ENCODE assay signal across 8 cellular contexts in genomic region chr3:154122912-154123559, GRCh38. TPM values are rescaled to one million over a fixed set of nuclear protein-coding genes. Genes with fewer than 3 reads are reported as not detected.
DNase-seq lines count a peak whose midpoint lies in the region; ATAC-seq, FAIRE-seq and TF ChIP-seq lines count a peak whose summit lies in the region.

No MANE protein-coding gene starts in this region.

- 32% methylated on average over 12 of the region's 12 CpGs for WGBS in thymus

- no peak overlapping the region for H3K27ac ChIP-seq in astrocyte (ENCODE audit: low read depth, low read length)
- no peak overlapping the region for H3K27ac ChIP-seq in thymus (ENCODE audit: low read depth)

- H2AFZ ChIP-seq in astrocyte (ENCODE audit: low read depth, low read length) = peak overlapping the region; percentile 99

- no peak for ATAC-seq in HG03159 (IDR thresholded peaks at IDR 0.05; ENCODE audit: unreplicated experiment)

- no peaks in the 10 kb centered on the region for H3K9me3 Mint-ChIP-seq in T-helper 1 cell treated with Interleukin-12 subunit alpha and Interleukin-12 subunit beta and Interleukin-4 antibody, amounts not matched to agents 30 μg/mL and 1 μg/mL, for 36 hours
- no peaks in the 10 kb centered on the region for H3K9me3 Mint-ChIP-seq in astrocyte (ENCODE audit: unreplicated experiment)

- H3K36me3 ChIP-seq in astrocyte (ENCODE audit: insufficient read depth, low read length) = no peaks in the 10 kb centered on the region
- no peaks in the 10 kb centered on the region for H3K36me3 ChIP-seq in kidney epithelial cell (ENCODE audit: control insufficient read depth, insufficient read depth, low read length)
- no peaks in the 10 kb centered on the region for H3K36me3 ChIP-seq in thymus (ENCODE audit: control insufficient read depth, insufficient read depth)

- H3K27ac Mint-ChIP-seq in T-helper 1 cell treated with Interleukin-12 subunit alpha and Interleukin-12 subunit beta and Interleukin-4 antibody, amounts not matched to agents 30 μg/mL and 1 μg/mL, for 36 hours = no peak overlapping the region
- peak overlapping the region; percentile 69 for H3K27ac Mint-ChIP-seq in astrocyte (ENCODE audit: unreplicated experiment)

- H3K27me3 Mint-ChIP-seq in T-helper 1 cell treated with Interleukin-12 subunit alpha and Interleukin-12 subunit beta and Interleukin-4 antibody, amounts not matched to agents 30 μg/mL and 1 μg/mL, for 36 hours (ENCODE audit: low read depth) = peaks cover 71% of the 10 kb centered on the region
- H3K27me3 Mint-ChIP-seq in astrocyte (ENCODE audit: low read depth, unreplicated experiment) = no peaks in the 10 kb centered on the region

- peak overlapping the region; percentile 76 for H3K9ac ChIP-seq in astrocyte (ENCODE audit: low read length)

- H3K4me3 ChIP-seq in astrocyte (ENCODE audit: insufficient read depth, low read depth, low read length) (peak overlapping the region; percentile 75), kidney epithelial cell (ENCODE audit: low read depth, low read length) (peak overlapping the region; percentile 74), thymus (ENCODE audit: low read length) (peak overlapping the region; percentile 60)

- TF ChIP-seq CTCF in astrocyte (IDR thresholded peaks at IDR 0.05; ENCODE audit: insufficient read depth, low read depth, low read length) = no peak
- TF ChIP-seq CTCF in kidney epithelial cell (IDR thresholded peaks at IDR 0.05; ENCODE audit: insufficient read depth, low read length, poor library complexity, severe bottlenecking) = no peak

- H3K27me3 ChIP-seq in astrocyte (ENCODE audit: insufficient read depth, low read length) = no peaks in the 10 kb centered on the region
- H3K27me3 ChIP-seq in kidney epithelial cell (ENCODE audit: control insufficient read depth, insufficient read depth, low read length) = no peaks in the 10 kb centered on the region
- H3K27me3 ChIP-seq in thymus (ENCODE audit: control insufficient read depth, insufficient read depth) = peaks cover 33% of the 10 kb centered on the region

- H3K4me1 ChIP-seq in astrocyte (ENCODE audit: insufficient read depth, low read length) (peaks cover 19% of the 10 kb centered on the region), thymus (ENCODE audit: control insufficient read depth, insufficient read depth, low read length) (peaks cover 5% of the 10 kb centered on the region)

- H3K4me1 Mint-ChIP-seq in T-helper 1 cell treated with Interleukin-12 subunit alpha and Interleukin-12 subunit beta and Interleukin-4 antibody, amounts not matched to agents 30 μg/mL and 1 μg/mL, for 36 hours (ENCODE audit: low read depth) = peaks cover 12% of the 10 kb centered on the region
- peaks cover 10% of the 10 kb centered on the region for H3K4me1 Mint-ChIP-seq in astrocyte (ENCODE audit: low read depth, unreplicated experiment)

- H4K20me1 ChIP-seq in astrocyte (ENCODE audit: insufficient read depth, low read length) = no peaks in the 10 kb centered on the region

- H3K36me3 Mint-ChIP-seq in T-helper 1 cell treated with Interleukin-12 subunit alpha and Interleukin-12 subunit beta and Interleukin-4 antibody, amounts not matched to agents 30 μg/mL and 1 μg/mL, for 36 hours (ENCODE audit: low read depth) = peaks cover 2% of the 10 kb centered on the region
- no peaks in the 10 kb centered on the region for H3K36me3 Mint-ChIP-seq in astrocyte (ENCODE audit: low read depth, unreplicated experiment)

- FAIRE-seq in astrocyte (lab: Jason Lieb, UNC) (no peak), HTR-8/SVneo (lab: Jason Lieb, UNC) (no peak)

- no peaks in the 10 kb centered on the region for H3K79me2 ChIP-seq in astrocyte (ENCODE audit: insufficient read depth, low read length)

- H3K9me3 ChIP-seq in astrocyte (ENCODE audit: insufficient read depth, low read depth, low read length) (no peaks in the 10 kb centered on the region), thymus (ENCODE audit: control insufficient read depth) (no peaks in the 10 kb centered on the region)

- peak overlapping the region; percentile 43 for H3K4me3 Mint-ChIP-seq in T-helper 1 cell treated with Interleukin-12 subunit alpha and Interleukin-12 subunit beta and Interleukin-4 antibody, amounts not matched to agents 30 μg/mL and 1 μg/mL, for 36 hours
- H3K4me3 Mint-ChIP-seq in astrocyte (ENCODE audit: unreplicated experiment) = peak overlapping the region; percentile 91

- peak overlapping the region; percentile 93 for H3K4me2 ChIP-seq in astrocyte (ENCODE audit: low read length)

- DNase-seq in T-helper 1 cell (no peak), astrocyte (ENCODE audit: low read depth) (peak; percentile 23), kidney epithelial cell (ENCODE audit: low read depth) (no peak), HTR-8/SVneo (ENCODE audit: insufficient read length, low spot score) (no peak), NCI-H1048 (lab: John Stamatoyannopoulos, UW) (no peak)

RNA-seq across cellular contexts. Expression of gene ARHGEF26, which starts 1.8 kb away (rescaled TPM):
- total RNA-seq in astrocyte = 1.7 TPM in 2 replicates
- 1.4 and 2.5 TPM in 2 replicates for total RNA-seq in kidney epithelial cell
- 3.5 TPM for polyA plus RNA-seq in thymus
